15 cellular contexts compared by ENCODE assay signal in the genomic region with DNA sequence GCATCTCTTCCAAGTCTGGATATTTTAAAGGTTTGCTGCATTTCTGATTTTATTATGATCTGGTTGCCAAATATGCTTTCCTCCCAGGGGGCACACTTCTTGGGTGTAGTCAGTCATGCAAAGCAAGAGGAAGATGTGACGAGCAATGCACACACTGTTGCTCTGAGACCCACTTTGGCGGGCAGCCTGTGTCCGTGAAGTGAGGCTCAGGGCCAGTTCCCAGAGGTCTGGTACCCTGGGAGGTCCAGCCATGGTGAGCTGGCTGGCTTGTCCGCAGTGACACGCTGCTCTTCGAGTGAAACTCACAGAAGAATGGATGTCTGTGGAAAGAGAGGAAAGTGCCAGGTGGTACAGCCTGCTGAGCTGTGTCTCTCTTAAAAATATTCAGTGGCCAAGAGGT. TPM values are rescaled to one million over a fixed set of nuclear protein-coding genes. Genes with fewer than 3 reads are reported as not detected.
DNase-seq lines count a peak whose midpoint lies in the region; ATAC-seq and TF ChIP-seq lines count a peak whose summit lies in the region.
"Had no signal": no experiment of that assay in that cellular context is flagged by ENCODE, and none has a peak within 500 bp of the region (broad histone marks: within the 10 kb centered on the region; RNA-seq: fewer than 3 reads in every experiment).

No MANE protein-coding gene starts in this region.

- no peaks in the 10 kb centered on the region for H3K4me1 Mint-ChIP-seq in neural crest cell
- peaks cover 9% of the 10 kb centered on the region for H3K4me1 Mint-ChIP-seq in activated T-cell treated with anti-CD3 and anti-CD28 coated beads, Interleukin-2, amount 50 U/mL, for 4 hours (ENCODE audit: low read depth)

- no peaks in the 10 kb centered on the region for H3K36me3 ChIP-seq in HAP-1 (replicated peaks)

- peaks cover 4% of the 10 kb centered on the region for H3K9me3 Mint-ChIP-seq in neural crest cell
- H3K9me3 Mint-ChIP-seq in activated T-cell treated with anti-CD3 and anti-CD28 coated beads, Interleukin-2, amount 50 U/mL, for 4 hours: no peaks in the 10 kb centered on the region
- H3K9me3 Mint-ChIP-seq: naive thymus-derived CD4-positive, alpha-beta T cell had no signal

- in situ Hi-C loops in HAP-1 (cut with MboI; ENCODE audit: low sequenced_read_pairs): no loop called here

- no peak overlapping the region for H3K4me3 Mint-ChIP-seq in neural crest cell
- no peak overlapping the region for H3K4me3 Mint-ChIP-seq in activated T-cell treated with anti-CD3 and anti-CD28 coated beads, Interleukin-2, amount 50 U/mL, for 4 hours

- no peaks in the 10 kb centered on the region for H3K4me1 ChIP-seq in HAP-1

- H3K27ac Mint-ChIP-seq in neural crest cell (ENCODE audit: unreplicated experiment): peak overlapping the region; percentile 30
- H3K27ac Mint-ChIP-seq: naive thymus-derived CD4-positive, alpha-beta T cell had no signal

- DNase-seq in stimulated activated CD4-positive, alpha-beta T cell treated with anti-CD3 and anti-CD28 coated beads, Interleukin-15, amount 100 ng/mL, for 24 hours: peak; percentile 0
- DNase-seq in stimulated activated CD4-positive, alpha-beta T cell treated with anti-CD3 and anti-CD28 coated beads, Interleukin-2, amount 100 ng/mL, for 48 hours: no peak
- peak; percentile 79 for DNase-seq in fibroblast of mammary gland (ENCODE audit: low read depth)
- no peak for DNase-seq in neural crest cell (ENCODE audit: low read depth, low spot score)
- no peak for DNase-seq in HAP-1 (ENCODE audit: low spot score in 2 of 2)
- no peak for DNase-seq in NCI-H1417 treated with DMSO at 0.1 percent for 48 hours (lab: John Stamatoyannopoulos, UW)
- no peak for DNase-seq in activated T-cell treated with anti-CD3 and anti-CD28 coated beads, Interleukin-2, amount 50 U/mL, for 4 hours
- DNase-seq: activated CD4-positive, alpha-beta T cell treated with anti-CD3 and anti-CD28 coated beads, Interleukin-2, amount 50 U/mL, for 48 hours; KBM-7; naive thymus-derived CD4-positive, alpha-beta T cell had no signal

- no peaks in the 10 kb centered on the region for H3K27me3 ChIP-seq in HAP-1 (ENCODE audit: low read depth)

- ATAC-seq in GM21381 (IDR thresholded peaks at IDR 0.05; ENCODE audit: unreplicated experiment): no peak
- no peak for ATAC-seq in activated T-cell treated with anti-CD3 and anti-CD28 coated beads, Interleukin-2, amount 50 U/mL, for 4 hours
- ATAC-seq: naive thymus-derived CD4-positive, alpha-beta T cell had no signal

- TF ChIP-seq CTCF in fibroblast of mammary gland (conservative IDR thresholded peaks at IDR 0.05; ENCODE audit: control insufficient read depth, insufficient read depth, low read depth, low read length): no peak
- TF ChIP-seq CTCF in neural crest cell (conservative IDR thresholded peaks at IDR 0.05): no peak

- H3K9me3 ChIP-seq in HAP-1: no peaks in the 10 kb centered on the region

- H3K4me3 ChIP-seq in fibroblast of mammary gland (ENCODE audit: control insufficient read depth, low read depth, low read length): no peak overlapping the region
- no peak overlapping the region for H3K4me3 ChIP-seq in HAP-1
- H3K4me3 ChIP-seq: smooth muscle cell had no signal

- peaks cover under 1% of the 10 kb centered on the region for H3K27me3 Mint-ChIP-seq in neural crest cell (ENCODE audit: low read depth)
- H3K27me3 Mint-ChIP-seq in activated T-cell treated with anti-CD3 and anti-CD28 coated beads, Interleukin-2, amount 50 U/mL, for 4 hours (ENCODE audit: low read depth): no peaks in the 10 kb centered on the region
- H3K27me3 Mint-ChIP-seq: naive thymus-derived CD4-positive, alpha-beta T cell had no signal

- H3K36me3 Mint-ChIP-seq in neural crest cell (ENCODE audit: low read depth): no peaks in the 10 kb centered on the region
- H3K36me3 Mint-ChIP-seq in activated T-cell treated with anti-CD3 and anti-CD28 coated beads, Interleukin-2, amount 50 U/mL, for 4 hours (ENCODE audit: insufficient read depth): peaks cover 60% of the 10 kb centered on the region

RNA-seq across cellular contexts. Expression of gene EDN2, which starts 52.8 kb away (rescaled TPM):
- total RNA-seq in neural crest cell: not detected in 2 replicates
- not detected for total RNA-seq in activated T-cell treated with anti-CD3 and anti-CD28 coated beads, Interleukin-2, amount 50 U/mL, for 4 hours
- total RNA-seq: cerebellum; fibroblast of lung; naive thymus-derived CD4-positive, alpha-beta T cell; smooth muscle cell; T-helper 1 cell treated with Interleukin-12 subunit alpha and Interleukin-12 subunit beta and Interleukin-4 antibody, amounts not matched to agents 30 ng/mL and 1 ng/mL, for 36 hours had no signal

Comparison
In these comparisons a context has a peak if more than half of its experiments do, and no peak if none do; other contexts are left out.
1. DNase-seq: peak in stimulated activated CD4-positive, alpha-beta T cell treated with anti-CD3 and anti-CD28 coated beads, Interleukin-15, amount 100 ng/mL, for 24 hours (single experiment) and fibroblast of mammary gland (single experiment); none in stimulated activated CD4-positive, alpha-beta T cell treated with anti-CD3 and anti-CD28 coated beads, Interleukin-2, amount 100 ng/mL, for 48 hours (0 of 2), neural crest cell (single experiment), HAP-1 (0 of 2), NCI-H1417 treated with DMSO at 0.1 percent for 48 hours (single experiment) and activated T-cell treated with anti-CD3 and anti-CD28 coated beads, Interleukin-2, amount 50 U/mL, for 4 hours (single experiment).